ENCODE assay signal across 1 cellular context in the genomic region with DNA sequence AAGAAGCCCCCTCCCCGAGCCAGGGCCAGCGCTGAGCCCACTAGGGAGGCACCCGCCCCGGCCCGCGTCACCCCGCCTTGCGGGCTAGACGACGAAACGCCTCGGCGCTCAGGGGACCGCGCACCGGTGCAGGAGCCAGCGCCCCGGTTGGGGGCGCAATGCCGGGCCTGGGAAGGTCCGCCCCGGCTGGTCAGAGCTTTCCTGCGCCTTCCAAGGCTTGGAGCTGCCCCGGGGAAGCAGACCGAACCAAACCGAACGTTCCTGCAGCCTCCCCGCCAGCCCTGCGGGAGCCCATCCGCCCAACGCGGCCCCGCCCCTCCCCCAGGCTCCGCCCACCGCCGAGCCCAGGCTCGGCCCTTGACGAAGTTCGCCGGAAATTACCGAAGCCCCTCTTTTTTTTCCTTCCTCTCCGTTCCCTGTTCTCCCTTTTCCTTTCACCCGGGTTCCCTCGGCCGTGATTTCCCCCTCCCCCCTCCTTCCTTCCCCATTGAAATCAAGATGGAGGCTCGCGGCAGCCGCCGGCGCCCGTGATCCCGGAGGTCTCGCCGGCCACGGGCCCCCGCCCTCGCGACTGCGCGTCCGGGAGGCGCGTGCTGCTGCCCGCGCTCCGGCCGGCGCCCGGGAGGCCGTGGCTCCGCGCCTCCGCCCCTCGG.
TF ChIP-seq lines count a peak whose summit lies in the region.

A gene (plus strand): TSS at position 487 of the 653 bp plus-strand sequence. CDS start 384 bp downstream, outside the sequence.

TF ChIP-seq in K562, 482 proteins besides CTCF, POLR2A, EP300 and RAD21 (continued from another document):
- TF ChIP-seq CREM (IDR thresholded peaks at IDR 0.05; ENCODE audit: low read depth) (no peak; the same call in 1 of the 2 replicates), MEIS2 (IDR thresholded peaks at IDR 0.05; ENCODE audit: partially characterized antibody) (no peak), CXXC5 (CRISPR knock-in tag; IDR thresholded peaks at IDR 0.05) (peak; percentile 85), ZNF384 (IDR thresholded peaks at IDR 0.05; ENCODE audit: low read depth, low read length) (peak; percentile 54; the same call in 1 of the 2 replicates), ATF1 (CRISPR knock-in tag; IDR thresholded peaks at IDR 0.05) (no peak), ATF1 (tag; IDR thresholded peaks at IDR 0.05) (peak; percentile 7; the same call in 1 of the 2 replicates)
- TF ChIP-seq, protein P1, sequence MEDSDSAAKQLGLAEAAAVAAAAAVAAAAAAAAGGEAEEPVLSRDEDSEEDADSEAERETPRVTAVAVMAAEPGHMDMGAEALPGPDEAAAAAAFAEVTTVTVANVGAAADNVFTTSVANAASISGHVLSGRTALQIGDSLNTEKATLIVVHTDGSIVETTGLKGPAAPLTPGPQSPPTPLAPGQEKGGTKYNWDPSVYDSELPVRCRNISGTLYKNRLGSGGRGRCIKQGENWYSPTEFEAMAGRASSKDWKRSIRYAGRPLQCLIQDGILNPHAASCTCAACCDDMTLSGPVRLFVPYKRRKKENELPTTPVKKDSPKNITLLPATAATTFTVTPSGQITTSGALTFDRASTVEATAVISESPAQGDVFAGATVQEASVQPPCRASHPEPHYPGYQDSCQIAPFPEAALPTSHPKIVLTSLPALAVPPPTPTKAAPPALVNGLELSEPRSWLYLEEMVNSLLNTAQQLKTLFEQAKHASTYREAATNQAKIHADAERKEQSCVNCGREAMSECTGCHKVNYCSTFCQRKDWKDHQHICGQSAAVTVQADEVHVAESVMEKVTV (CRISPR knock-in tag; IDR thresholded peaks at IDR 0.05) = peak; percentile 97
- TF ChIP-seq, protein P2, sequence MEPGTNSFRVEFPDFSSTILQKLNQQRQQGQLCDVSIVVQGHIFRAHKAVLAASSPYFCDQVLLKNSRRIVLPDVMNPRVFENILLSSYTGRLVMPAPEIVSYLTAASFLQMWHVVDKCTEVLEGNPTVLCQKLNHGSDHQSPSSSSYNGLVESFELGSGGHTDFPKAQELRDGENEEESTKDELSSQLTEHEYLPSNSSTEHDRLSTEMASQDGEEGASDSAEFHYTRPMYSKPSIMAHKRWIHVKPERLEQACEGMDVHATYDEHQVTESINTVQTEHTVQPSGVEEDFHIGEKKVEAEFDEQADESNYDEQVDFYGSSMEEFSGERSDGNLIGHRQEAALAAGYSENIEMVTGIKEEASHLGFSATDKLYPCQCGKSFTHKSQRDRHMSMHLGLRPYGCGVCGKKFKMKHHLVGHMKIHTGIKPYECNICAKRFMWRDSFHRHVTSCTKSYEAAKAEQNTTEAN (CRISPR knock-in tag; IDR thresholded peaks at IDR 0.05) = no peak
- TF ChIP-seq, protein P3, sequence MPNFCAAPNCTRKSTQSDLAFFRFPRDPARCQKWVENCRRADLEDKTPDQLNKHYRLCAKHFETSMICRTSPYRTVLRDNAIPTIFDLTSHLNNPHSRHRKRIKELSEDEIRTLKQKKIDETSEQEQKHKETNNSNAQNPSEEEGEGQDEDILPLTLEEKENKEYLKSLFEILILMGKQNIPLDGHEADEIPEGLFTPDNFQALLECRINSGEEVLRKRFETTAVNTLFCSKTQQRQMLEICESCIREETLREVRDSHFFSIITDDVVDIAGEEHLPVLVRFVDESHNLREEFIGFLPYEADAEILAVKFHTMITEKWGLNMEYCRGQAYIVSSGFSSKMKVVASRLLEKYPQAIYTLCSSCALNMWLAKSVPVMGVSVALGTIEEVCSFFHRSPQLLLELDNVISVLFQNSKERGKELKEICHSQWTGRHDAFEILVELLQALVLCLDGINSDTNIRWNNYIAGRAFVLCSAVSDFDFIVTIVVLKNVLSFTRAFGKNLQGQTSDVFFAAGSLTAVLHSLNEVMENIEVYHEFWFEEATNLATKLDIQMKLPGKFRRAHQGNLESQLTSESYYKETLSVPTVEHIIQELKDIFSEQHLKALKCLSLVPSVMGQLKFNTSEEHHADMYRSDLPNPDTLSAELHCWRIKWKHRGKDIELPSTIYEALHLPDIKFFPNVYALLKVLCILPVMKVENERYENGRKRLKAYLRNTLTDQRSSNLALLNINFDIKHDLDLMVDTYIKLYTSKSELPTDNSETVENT (CRISPR knock-in tag; IDR thresholded peaks at IDR 0.05) = 0 out of 2 replicates have a peak, but pooled peaks have one; percentile 17
